ENCODE assay signal across 2 cellular contexts in genomic region chr3:49842843-49843242, GRCh38.
TF ChIP-seq lines count a peak whose summit lies in the region.

No MANE protein-coding gene starts in this region.

TF ChIP-seq in HepG2, 621 proteins besides CTCF, POLR2A, EP300 and RAD21:
- no peak for TF ChIP-seq TEF (CRISPR knock-in tag; IDR thresholded peaks at IDR 0.05)
- TF ChIP-seq CREB3 (CRISPR knock-in tag; IDR thresholded peaks at IDR 0.05), result no peak
- no peak for TF ChIP-seq ZNF691 (CRISPR knock-in tag; IDR thresholded peaks at IDR 0.05; ENCODE audit: borderline replicate concordance, low read depth)
- TF ChIP-seq BCL3 (CRISPR knock-in tag; IDR thresholded peaks at IDR 0.05), result no peak
- no peak for TF ChIP-seq ISX (CRISPR knock-in tag; conservative IDR thresholded peaks at IDR 0.05)
- no peak for TF ChIP-seq PPARG (CRISPR knock-in tag; conservative IDR thresholded peaks at IDR 0.05)
- TF ChIP-seq SP5 (CRISPR knock-in tag; IDR thresholded peaks at IDR 0.05; ENCODE audit: borderline replicate concordance, low read depth), result no peak
- no peak for TF ChIP-seq JDP2 (CRISPR knock-in tag; IDR thresholded peaks at IDR 0.05; ENCODE audit: borderline replicate concordance)
- no peak for TF ChIP-seq NFKB2 (CRISPR knock-in tag; IDR thresholded peaks at IDR 0.05; ENCODE audit: borderline replicate concordance)
- no peak for TF ChIP-seq ZNF616 (CRISPR knock-in tag; IDR thresholded peaks at IDR 0.05; ENCODE audit: low read depth)
- TF ChIP-seq KLF6 (CRISPR knock-in tag; IDR thresholded peaks at IDR 0.05), result no peak

TF ChIP-seq in WTC11, 78 proteins besides CTCF, POLR2A, EP300 and RAD21:
- TF ChIP-seq PRDM15 (CRISPR knock-in tag; IDR thresholded peaks at IDR 0.05) (no peak), USF1 (CRISPR knock-in tag; IDR thresholded peaks at IDR 0.05) (peak; percentile 68; the same call in 1 of the 2 replicates)
